Comparison of ENCODE assay signal across 9 cellular contexts in genomic region chr19:44925114-44925891, GRCh38. TPM values are rescaled to one million over a fixed set of nuclear protein-coding genes. Genes with fewer than 3 reads are reported as not detected.
DNase-seq lines count a peak whose midpoint lies in the region; ATAC-seq lines count a peak whose summit lies in the region.
"Had no signal": no experiment of that assay in that cellular context is flagged by ENCODE, and none has a peak within 500 bp of the region (broad histone marks: within the 10 kb centered on the region; RNA-seq: fewer than 3 reads in every experiment).

No MANE protein-coding gene starts in this region.

- H3K9me3 Mint-ChIP-seq in naive thymus-derived CD4-positive, alpha-beta T cell, result no peaks in the 10 kb centered on the region

- no peaks in the 10 kb centered on the region for H3K9me3 ChIP-seq in naive thymus-derived CD4-positive, alpha-beta T cell (ENCODE audit: control insufficient read depth in 2 of 3, low read length in 3 of 3)

- ATAC-seq in naive thymus-derived CD4-positive, alpha-beta T cell, result peak; percentile 16
- no peak for ATAC-seq in GM18907 (IDR thresholded peaks at IDR 0.05; ENCODE audit: unreplicated experiment)
- no peak for ATAC-seq in HG02970 (IDR thresholded peaks at IDR 0.05; ENCODE audit: low FRiP score, unreplicated experiment)

- no peaks in the 10 kb centered on the region for H3K36me3 ChIP-seq in naive thymus-derived CD4-positive, alpha-beta T cell (ENCODE audit: control insufficient read depth in 2 of 3, insufficient read depth in 3 of 3, low read length in 3 of 3)

- peak; percentile 10 for DNase-seq in DMS79 (lab: John Stamatoyannopoulos, UW)
- peak in 59 of 61 donors; percentile 23 to 95 (median 82) for DNase-seq in caudate nucleus (lab: John Stamatoyannopoulos, UW)
- no peak for DNase-seq in naive thymus-derived CD4-positive, alpha-beta T cell
- DNase-seq in activated effector memory CD4-positive, alpha-beta T cell treated with anti-CD3 and anti-CD28 coated beads, Interleukin-2, amount 50 U/mL, for 16 hours, result no peak
- DNase-seq: GDM1, NCI-H748 treated with DMSO at 0.1 percent for 48 hours had no signal

- no peak overlapping the region for H3K4me3 Mint-ChIP-seq in naive thymus-derived CD4-positive, alpha-beta T cell

- H3K4me3 ChIP-seq in naive thymus-derived CD4-positive, alpha-beta T cell (ENCODE audit: low read length), result no peak overlapping the region

- intact Hi-C loops in naive thymus-derived CD4-positive, alpha-beta T cell (cut with micrococcal nuclease), result no loop called here

- H3K4me1 ChIP-seq in naive thymus-derived CD4-positive, alpha-beta T cell (ENCODE audit: control insufficient read depth in 2 of 2, insufficient read depth in 2 of 2, low read length in 2 of 2), result peaks cover 0 to 6% of the 10 kb centered on the region in 2 donors

- no peaks in the 10 kb centered on the region for H3K27me3 ChIP-seq in naive thymus-derived CD4-positive, alpha-beta T cell (ENCODE audit: control insufficient read depth in 2 of 2, insufficient read depth in 2 of 2, low read length in 2 of 2)

- peak overlapping the region; percentile 76 for H3K27ac ChIP-seq in caudate nucleus (ENCODE audit: low read depth, low read length)
- no peak overlapping the region for H3K27ac ChIP-seq in naive thymus-derived CD4-positive, alpha-beta T cell (ENCODE audit: low read depth, low read length)

- H3K27me3 Mint-ChIP-seq in naive thymus-derived CD4-positive, alpha-beta T cell, result peaks cover 7 to 26% (median 20%) of the 10 kb centered on the region in 5 donors

- CTCF ChIA-PET in naive thymus-derived CD4-positive, alpha-beta T cell (lab: Charles Lee), result no interaction called here

- peaks cover 0 to 15% (median 6%) of the 10 kb centered on the region in 7 donors for H3K4me1 Mint-ChIP-seq in naive thymus-derived CD4-positive, alpha-beta T cell

- no peak overlapping the region for H3K27ac Mint-ChIP-seq in naive thymus-derived CD4-positive, alpha-beta T cell

- POLR2A ChIA-PET in naive thymus-derived CD4-positive, alpha-beta T cell (lab: Charles Lee), result no interaction called here

- H3K36me3 Mint-ChIP-seq in naive thymus-derived CD4-positive, alpha-beta T cell, result no peaks in the 10 kb centered on the region

RNA-seq across cellular contexts. Expression of gene APOC1, which starts 10.9 kb away (rescaled TPM):
- total RNA-seq in naive thymus-derived CD4-positive, alpha-beta T cell, result 1 to 10 TPM in 2 of 5 experiments, not detected in 3; 1.7 to 5.2 TPM
- polyA plus RNA-seq in naive thymus-derived CD4-positive, alpha-beta T cell, result not detected
- polyA plus RNA-seq: neural cell had no signal

RNA-seq across cellular contexts. Expression of gene APOC4, which starts 16.7 kb away (rescaled TPM):
- not detected for total RNA-seq in naive thymus-derived CD4-positive, alpha-beta T cell
- polyA plus RNA-seq in naive thymus-derived CD4-positive, alpha-beta T cell, result not detected
- polyA plus RNA-seq: neural cell had no signal

RNA-seq across cellular contexts. Expression of gene APOE, which starts 19.7 kb away (rescaled TPM):
- total RNA-seq in naive thymus-derived CD4-positive, alpha-beta T cell, result 1 to 10 TPM in 4 of 5 experiments, under 1 TPM in 1; 0.41 to 7.9 (median 4.0) TPM
- not detected for polyA plus RNA-seq in naive thymus-derived CD4-positive, alpha-beta T cell

RNA-seq across cellular contexts. Expression of gene APOC2, which starts 20.5 kb away (rescaled TPM):
- total RNA-seq in naive thymus-derived CD4-positive, alpha-beta T cell, result 1 to 10 TPM in 1 of 5 experiments, not detected in 4; 1.7 TPM
- polyA plus RNA-seq in naive thymus-derived CD4-positive, alpha-beta T cell, result not detected
- polyA plus RNA-seq: neural cell had no signal

RNA-seq across cellular contexts. Expression of gene CLPTM1, which starts 29.9 kb away (rescaled TPM):
- 10 to 100 TPM; 68.4 to 83.3 (median 76.8) TPM for total RNA-seq in naive thymus-derived CD4-positive, alpha-beta T cell
- polyA plus RNA-seq in naive thymus-derived CD4-positive, alpha-beta T cell, result 10 to 100 TPM; 11.7 to 25.6 TPM

Comparison
In these comparisons a context has a peak if more than half of its experiments do, and no peak if none do; other contexts are left out.
1. DNase-seq: peak in DMS79 (single experiment) and caudate nucleus (59 of 61); none in naive thymus-derived CD4-positive, alpha-beta T cell (0 of 9) and activated effector memory CD4-positive, alpha-beta T cell treated with anti-CD3 and anti-CD28 coated beads, Interleukin-2, amount 50 U/mL, for 16 hours (single experiment).